Comparison of ENCODE assay signal across 1 cellular context in genomic region chr13:113781571-113781970, GRCh38.
TF ChIP-seq lines count a peak whose summit lies in the region.

No MANE protein-coding gene starts in this region.

TF ChIP-seq in IMR-90, 13 proteins besides CTCF, POLR2A, EP300 and RAD21 (continued from another document):
- TF ChIP-seq USF2 (IDR thresholded peaks at IDR 0.05; ENCODE audit: low read depth, low read length) (no peak), MAFK (IDR thresholded peaks at IDR 0.05; ENCODE audit: low read depth, low read length) (no peak), NFE2L2 (IDR thresholded peaks at IDR 0.05; ENCODE audit: low read depth, low read length) (no peak), MAZ (IDR thresholded peaks at IDR 0.05; ENCODE audit: borderline replicate concordance, low read depth, low read length) (no peak), CHD1 (IDR thresholded peaks at IDR 0.05; ENCODE audit: low read depth, low read length) (no peak)
